In the genomic region with DNA sequence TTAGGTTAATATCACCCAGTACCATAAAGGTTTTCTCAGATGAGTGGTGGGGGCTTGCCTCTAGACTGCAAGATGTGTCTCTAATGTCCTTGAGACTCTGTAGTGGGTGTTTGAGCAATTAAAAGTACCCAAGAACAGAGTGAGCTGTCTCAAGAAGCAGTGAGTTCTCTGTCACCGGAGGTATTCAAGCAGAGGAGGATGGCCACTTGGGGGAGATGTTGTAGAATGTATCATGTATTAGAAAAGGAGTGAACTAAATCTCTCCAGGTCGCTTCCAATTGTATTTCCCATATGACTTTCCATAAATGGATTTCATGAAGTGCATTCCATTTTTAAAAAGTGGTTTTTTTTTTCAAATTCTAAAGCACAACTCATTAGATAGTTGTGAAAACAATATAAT, we compare ENCODE assay signal across 14 cellular contexts.
A peak's percentile ranks its signal among the peaks of the same experiment; 100 is the strongest.
DNase-seq lines count a peak whose midpoint lies in the region; ATAC-seq, FAIRE-seq and TF ChIP-seq lines count a peak whose summit lies in the region.
"Had no signal": no experiment of that assay in that cellular context is flagged by ENCODE, and none has a peak within 500 bp of the region (broad histone marks: within the 10 kb centered on the region; RNA-seq: fewer than 3 reads in every experiment).

No MANE protein-coding gene starts in this region.

- TF ChIP-seq CTCF in 22Rv1 (IDR thresholded peaks at IDR 0.05) = peak; percentile 46

- FAIRE-seq in RCC 7860 (lab: Jason Lieb, UNC) = no peak

- ATAC-seq in HG02884 (IDR thresholded peaks at IDR 0.05; ENCODE audit: unreplicated experiment) (no peak), GM21723 (IDR thresholded peaks at IDR 0.05; ENCODE audit: unreplicated experiment) (no peak)

- no peak overlapping the region for H3K27ac ChIP-seq in 22Rv1
- H3K27ac ChIP-seq: BLaER1, breast epithelium, HL-60, WERI-Rb-1 had no signal

- peak; percentile 14 for DNase-seq in EH (ENCODE audit: low read depth)
- peak; percentile 10 for DNase-seq in RCC 7860 (ENCODE audit: low spot score)
- peak; percentile 8 for DNase-seq in glomerular visceral epithelial cell (ENCODE audit: extremely low spot score)
- no peak for DNase-seq in NCI-H187 treated with DMSO at 0.1 percent for 48 hours (lab: John Stamatoyannopoulos, UW)
- DNase-seq in T-helper 9 cell = no peak
- DNase-seq: activated T-cell treated with anti-CD3 and anti-CD28 coated beads, Interleukin-2, amount 50 U/mL, for 1 hour; NCI-H1092 treated with DMSO at 0.1 percent for 48 hours; WERI-Rb-1 had no signal

Comparison
In these comparisons a context has a peak if more than half of its experiments do, and no peak if none do; other contexts are left out.
1. DNase-seq: peak in EH (single experiment), RCC 7860 (single experiment) and glomerular visceral epithelial cell (single experiment); none in NCI-H187 treated with DMSO at 0.1 percent for 48 hours (single experiment) and T-helper 9 cell (single experiment).